In the genomic region with DNA sequence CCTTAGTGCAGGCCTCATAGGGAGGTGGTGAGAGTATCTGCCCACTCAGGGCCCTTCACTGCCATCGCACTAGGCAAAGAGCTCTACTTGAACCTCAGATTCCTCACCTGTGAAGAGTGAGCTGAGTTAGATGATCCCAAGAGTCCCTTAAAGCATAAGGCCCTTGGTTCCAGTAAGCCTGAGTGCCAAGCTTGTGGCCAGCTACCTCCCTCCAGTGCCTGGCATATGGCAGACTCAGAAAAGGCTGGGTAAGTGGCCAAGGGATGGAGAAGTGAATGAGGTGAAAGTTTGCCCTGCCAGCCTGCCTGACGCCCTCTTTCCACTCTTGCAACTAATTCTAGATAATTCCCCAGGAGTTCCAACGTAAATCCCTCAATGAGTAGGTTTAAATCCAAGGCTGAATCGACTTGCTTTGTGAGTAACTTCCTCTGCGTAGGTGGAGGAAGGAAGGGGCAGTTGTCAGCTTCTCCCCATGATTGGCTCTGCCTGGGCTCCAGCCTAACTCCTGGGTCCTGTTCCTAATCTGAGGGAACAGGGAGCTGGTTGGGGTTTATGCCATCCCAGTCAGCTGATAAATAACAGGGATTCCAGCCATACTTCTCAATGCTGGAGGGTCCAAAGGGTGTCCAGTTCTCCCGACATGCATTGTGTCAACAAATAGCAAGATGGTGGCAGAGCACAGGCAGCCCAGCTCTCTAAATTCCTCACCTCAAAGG, we compare ENCODE assay signal across 13 cellular contexts. TPM values are rescaled to one million over a fixed set of nuclear protein-coding genes. Genes with fewer than 3 reads are reported as not detected.
DNase-seq lines count a peak whose midpoint lies in the region; ATAC-seq, FAIRE-seq and TF ChIP-seq lines count a peak whose summit lies in the region.
"Had no signal": no experiment of that assay in that cellular context is flagged by ENCODE, and none has a peak within 500 bp of the region (broad histone marks: within the 10 kb centered on the region; RNA-seq: fewer than 3 reads in every experiment).

No MANE protein-coding gene starts in this region.

- H3K4me1 ChIP-seq in GM12878 (ENCODE audit: control insufficient read depth, insufficient read depth, low read length) = no peaks in the 10 kb centered on the region
- H3K4me1 ChIP-seq: testis had no signal

- H2AFZ ChIP-seq in GM12878 (ENCODE audit: control insufficient read depth, low read depth, low read length) = no peak overlapping the region

- TF ChIP-seq EP300 in GM12878 (IDR thresholded peaks at IDR 0.05; ENCODE audit: borderline replicate concordance in 1 of 2, control insufficient read depth in 1 of 2, low read depth in 2 of 2, low read length in 2 of 2) = no peak

- H3K27me3 ChIP-seq in GM12878 (replicated peaks in 1 of 2; ENCODE audit: control insufficient read depth in 2 of 2, insufficient read depth in 2 of 2, low read length in 1 of 2) = no peaks in the 10 kb centered on the region
- H3K27me3 ChIP-seq: testis had no signal

- BruUV-seq in GM12878 (replicated peaks; lab: Mats Ljungman, UMichigan) = no TSS peak

- H3K9me3 ChIP-seq in GM12878 (replicated peaks; ENCODE audit: control insufficient read depth, insufficient read depth, low read length) = no peaks in the 10 kb centered on the region
- H3K9me3 ChIP-seq: testis had no signal

- H3K9ac ChIP-seq in GM12878 (ENCODE audit: control insufficient read depth, insufficient read depth, low read length) = no peak overlapping the region

- WGBS in GM12878 (ENCODE audit: insufficient coverage, insufficient replicate concordance, low lambda C conversion rate, missing lambda C conversion rate) = 67% methylated on average over 6 of the region's 6 CpGs

- H3K36me3 ChIP-seq in GM12878 (ENCODE audit: control insufficient read depth in 2 of 2, insufficient read depth in 2 of 2, low read length in 1 of 2) = peaks cover 43 to 46% of the 10 kb centered on the region in 2 experiments

- H3K4me2 ChIP-seq in GM12878 (ENCODE audit: control insufficient read depth, insufficient read depth) = no peak overlapping the region

- no peak overlapping the region for H3K27ac ChIP-seq in GM12878 (ENCODE audit: control insufficient read depth, insufficient read depth)
- H3K27ac ChIP-seq: testis had no signal

- RAD21 ChIA-PET in GM12878 (lab: Charles Lee; ENCODE audit: unreplicated experiment) = interaction anchor here (0.5 to 3.8 kb wide), 6 partner anchors 8 to 157 kb away, joined by 3 to 10 read pairs (median 6); no protein-coding TSS in a partner anchor

- TF ChIP-seq POLR2A in GM12878 (IDR thresholded peaks at IDR 0.05; ENCODE audit: low read depth, low read length) = peak; percentile 54; the same call in 1 of the 2 replicates

- in situ Hi-C loops in GM12878 (cut with MboI) = no loop called here

- DNase-seq in CD1c-positive myeloid dendritic cell (ENCODE audit: extremely low spot score) (peak; percentile 81), HCEC 1CT (peak; percentile 60), GM12878 (ENCODE audit: low read depth, low spot score) (no peak), lung microvascular endothelial cell (ENCODE audit: low read depth in 2 of 2) (peak; percentile 70 to 87), NCI-H2029 (lab: John Stamatoyannopoulos, UW) (no peak), NCI-H1092 treated with DMSO at 0.1 percent for 48 hours (lab: John Stamatoyannopoulos, UW) (no peak), hippocampal formation (lab: John Stamatoyannopoulos, UW) (no peak)
- DNase-seq: effector memory CD8-positive, alpha-beta T cell; left cardiac atrium; NCI-H1105; nephron progenitor cell; testis had no signal

- no peak for TF ChIP-seq CTCF in GM12878 (IDR thresholded peaks at IDR 0.05 in 2 of 3, conservative IDR thresholded peaks at IDR 0.05 in 1 of 3; ENCODE audit: control insufficient read depth in 2 of 3, extremely low read depth in 1 of 3, insufficient read depth in 1 of 3, low read depth in 3 of 3, low read length in 3 of 3)

- ATAC-seq in GM12878 (peak; percentile 2), GM21515 (IDR thresholded peaks at IDR 0.05; ENCODE audit: unreplicated experiment) (no peak)

- no peak overlapping the region for H3K4me3 ChIP-seq in GM12878
- H3K4me3 ChIP-seq: testis had no signal

- POLR2A ChIA-PET in GM12878 (lab: Charles Lee) = interaction anchor here (0.5 to 1.6 kb wide), 3 partner anchors 9 to 49 kb away, joined by 4 to 5 read pairs (median 4); no protein-coding TSS in a partner anchor

- no peak for TF ChIP-seq RAD21 in GM12878 (IDR thresholded peaks at IDR 0.05; ENCODE audit: insufficient read depth, low read depth, low read length)

- CTCF ChIA-PET in GM12878 (lab: Yijun Ruan, JAX) = interaction anchor here (0.8 to 1.9 kb wide), 5 partner anchors 17 to 205 kb away, joined by 3 to 10 read pairs (median 4); no protein-coding TSS in a partner anchor

- H4K20me1 ChIP-seq in GM12878 (ENCODE audit: control insufficient read depth, insufficient read depth) = peaks cover 5% of the 10 kb centered on the region

- SMC1A ChIA-PET in GM12878 (lab: Charles Lee; ENCODE audit: uncharacterized antibody, unreplicated experiment) = interaction anchor here (0.6 to 3.8 kb wide), 14 partner anchors 8 to 207 kb away, joined by 3 to 24 read pairs (median 3); a partner anchor contains a TSS

- no peak for FAIRE-seq in GM12878 (lab: Jason Lieb, UNC)

- intact Hi-C loops in GM12878 (cut with micrococcal nuclease; ENCODE audit: unreplicated experiment) = no loop called here

- H3K79me2 ChIP-seq in GM12878 (ENCODE audit: control insufficient read depth, insufficient read depth, low read length) = peaks cover 4% of the 10 kb centered on the region; the same call in 1 of the 2 replicates

TF ChIP-seq in GM12878, 131 proteins besides CTCF, POLR2A, EP300 and RAD21:
- TF ChIP-seq POU2F2 (IDR thresholded peaks at IDR 0.05; ENCODE audit: borderline replicate concordance, low read depth, low read length) (peak; percentile 43; the same call in 1 of the 3 replicates), POLR2AphosphoS5 (IDR thresholded peaks at IDR 0.05; ENCODE audit: low read length) (peak; percentile 79)
- TF ChIP-seq, protein P1, sequence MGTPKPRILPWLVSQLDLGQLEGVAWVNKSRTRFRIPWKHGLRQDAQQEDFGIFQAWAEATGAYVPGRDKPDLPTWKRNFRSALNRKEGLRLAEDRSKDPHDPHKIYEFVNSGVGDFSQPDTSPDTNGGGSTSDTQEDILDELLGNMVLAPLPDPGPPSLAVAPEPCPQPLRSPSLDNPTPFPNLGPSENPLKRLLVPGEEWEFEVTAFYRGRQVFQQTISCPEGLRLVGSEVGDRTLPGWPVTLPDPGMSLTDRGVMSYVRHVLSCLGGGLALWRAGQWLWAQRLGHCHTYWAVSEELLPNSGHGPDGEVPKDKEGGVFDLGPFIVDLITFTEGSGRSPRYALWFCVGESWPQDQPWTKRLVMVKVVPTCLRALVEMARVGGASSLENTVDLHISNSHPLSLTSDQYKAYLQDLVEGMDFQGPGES (IDR thresholded peaks at IDR 0.05) = no peak

RNA-seq across cellular contexts. Expression of a gene that starts 14.2 kb away (rescaled TPM):
- 45.5 and 51.7 TPM in 2 replicates for total RNA-seq in GM12878 (2013; cell fraction: nucleolus; rRNA removed)
- 24.1 and 26.8 TPM in 2 replicates for total RNA-seq in GM12878 (2014; rRNA removed)
- total RNA-seq in GM12878 (2014; rRNA removed; fragmentation: Illumina TruSeq; extraction: Trizol) = 19.6 and 23.1 TPM in 2 replicates
- 41.6 and 44.9 TPM in 2 replicates for total RNA-seq in GM12878 (2021)
- polyA plus RNA-seq in GM12878 (2011; ENCODE audit: low read depth) = 39.0 TPM
- polyA plus RNA-seq in GM12878 (2011; rRNA removed) = 77.4 and 95.9 TPM in 2 replicates
- polyA plus RNA-seq in GM12878 (2011; cell fraction: cytosol; rRNA removed) = 141 and 145 TPM in 2 replicates
- polyA plus RNA-seq in GM12878 (2011; cell fraction: nucleus; rRNA removed) = 117 and 144 TPM in 2 replicates
- polyA plus RNA-seq in GM12878 (2012) = 44.8 and 52.5 TPM in 2 replicates
- 25.3 and 27.8 TPM in 2 replicates for polyA plus RNA-seq in GM12878 (2014; fragmentation: Illumina TruSeq; extraction: Trizol)
- 10 to 100 TPM in 1 of 2 experiments, 1 to 10 TPM in 1; 7.5 to 14.6 TPM for polyA plus RNA-seq in GM12878 (2014; fragmentation: Nextera tagmentation; extraction: Ambion mirVana)
- 23.7 and 24.2 TPM in 2 replicates for polyA plus RNA-seq in GM12878 (2014; rRNA removed)
- polyA plus RNA-seq in GM12878 (2016; fragmentation: Nextera tagmentation; extraction: Ambion mirVana) = 1 to 10 TPM; 2.1 to 6.5 TPM
- polyA minus RNA-seq in GM12878 (2011; rRNA and poly(A)+ RNA removed) = 215 and 257 TPM in 2 replicates
- 123 and 126 TPM in 2 replicates for polyA minus RNA-seq in GM12878 (2011; cell fraction: cytosol; rRNA and poly(A)+ RNA removed)
- 83.2 and 120 TPM in 2 replicates for polyA minus RNA-seq in GM12878 (2011; cell fraction: nucleus; rRNA and poly(A)+ RNA removed)
- total RNA-seq in lung microvascular endothelial cell = 18.7 and 23.0 TPM in 2 replicates

RNA-seq across cellular contexts. Expression of a gene that starts 55.6 kb away (rescaled TPM):
- total RNA-seq in GM12878 (2013; cell fraction: nucleolus; rRNA removed) = 32.8 and 35.4 TPM in 2 replicates
- total RNA-seq in GM12878 (2014; rRNA removed) (33.0 and 41.9 TPM in 2 replicates), GM12878 (2014; rRNA removed; fragmentation: Illumina TruSeq; extraction: Trizol) (82.0 and 83.4 TPM in 2 replicates), GM12878 (2021) (53.7 TPM in 2 replicates), lung microvascular endothelial cell (14.8 and 18.3 TPM in 2 replicates)
- 21.8 TPM for polyA plus RNA-seq in GM12878 (2011; ENCODE audit: low read depth)
- polyA plus RNA-seq in GM12878 (2011; rRNA removed) (30.4 and 47.0 TPM in 2 replicates), GM12878 (2014; fragmentation: Illumina TruSeq; extraction: Trizol) (81.0 and 96.8 TPM in 2 replicates), GM12878 (2014; fragmentation: Nextera tagmentation; extraction: Ambion mirVana) (10 to 100 TPM; 31.0 to 43.0 TPM), GM12878 (2014; rRNA removed) (30.6 and 37.7 TPM in 2 replicates), GM12878 (2016; fragmentation: Nextera tagmentation; extraction: Ambion mirVana) (100 to 1,000 TPM; 120 to 123 TPM)
- polyA plus RNA-seq in GM12878 (2011; cell fraction: cytosol; rRNA removed) = 7.8 and 9.9 TPM in 2 replicates
- 12.6 and 21.0 TPM in 2 replicates for polyA plus RNA-seq in GM12878 (2011; cell fraction: nucleus; rRNA removed)
- 30.3 and 38.5 TPM in 2 replicates for polyA plus RNA-seq in GM12878 (2012)
- polyA minus RNA-seq in GM12878 (2011; rRNA and poly(A)+ RNA removed) = 8.8 and 14.3 TPM in 2 replicates
- polyA minus RNA-seq in GM12878 (2011; cell fraction: cytosol; rRNA and poly(A)+ RNA removed) = 7.8 and 12.1 TPM in 2 replicates
- 5.2 and 8.7 TPM in 2 replicates for polyA minus RNA-seq in GM12878 (2011; cell fraction: nucleus; rRNA and poly(A)+ RNA removed)

Comparison
In these comparisons a context has a peak if more than half of its experiments do, and no peak if none do; other contexts are left out.
1. DNase-seq: peak in CD1c-positive myeloid dendritic cell (single experiment), HCEC 1CT (single experiment) and lung microvascular endothelial cell (2 of 2); none in GM12878 (single experiment), NCI-H2029 (single experiment), NCI-H1092 treated with DMSO at 0.1 percent for 48 hours (single experiment) and hippocampal formation (0 of 2).